Comparison of ENCODE assay signal across 15 cellular contexts in the genomic region with DNA sequence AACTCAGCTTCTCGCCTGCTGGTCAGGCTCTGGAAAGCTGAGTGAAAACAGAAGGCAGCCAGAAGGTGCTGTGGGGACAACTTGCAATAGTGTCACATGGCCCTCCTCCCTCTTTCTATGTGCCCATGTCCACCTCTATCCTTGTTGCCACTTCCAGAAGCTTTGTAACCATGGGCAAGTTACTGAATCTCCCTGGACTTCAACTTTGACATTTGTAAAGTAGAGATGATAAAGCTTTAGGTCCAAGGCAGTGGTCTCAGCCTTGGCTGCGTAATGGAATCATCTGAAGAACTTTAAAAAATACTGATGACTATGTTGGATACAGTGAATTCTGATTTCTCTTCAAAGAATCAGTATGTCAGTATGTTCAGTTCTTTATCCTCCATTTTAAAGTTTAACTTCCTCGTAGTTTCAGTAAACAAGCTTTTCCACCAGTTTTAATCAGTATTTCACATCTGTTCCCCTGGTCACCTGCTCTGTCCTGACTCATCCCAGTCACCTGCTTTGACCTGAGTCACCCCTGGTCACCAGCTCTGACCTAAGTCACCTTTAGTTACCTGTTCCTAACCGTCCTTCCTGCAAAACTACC.
"Had no signal": no experiment of that assay in that cellular context is flagged by ENCODE, and none has a peak within 500 bp of the region (broad histone marks: within the 10 kb centered on the region; RNA-seq: fewer than 3 reads in every experiment).

No MANE protein-coding gene starts in this region.

- H3K36me3 ChIP-seq: neural progenitor cell, thoracic aorta had no signal

- H3K27ac Mint-ChIP-seq: activated CD8-positive, alpha-beta T cell treated with anti-CD3 and anti-CD28 coated beads for 36 hours; activated naive CD4-positive, alpha-beta T cell treated with anti-CD3 and anti-CD28 coated beads, Interleukin-2, amount 50 U/mL, for 24 hours; neural progenitor cell had no signal

- H3K9me3 Mint-ChIP-seq: activated naive CD4-positive, alpha-beta T cell treated with anti-CD3 and anti-CD28 coated beads, Interleukin-2, amount 50 U/mL, for 24 hours; activated T-cell treated with anti-CD3 and anti-CD28 coated beads, Interleukin-2, amount 50 U/mL, for 4 hours had no signal

- H3K4me3 ChIP-seq: neural progenitor cell, thoracic aorta had no signal

- DNase-seq: activated CD4-positive, alpha-beta T cell treated with anti-CD3 and anti-CD28 coated beads for 4 hours; activated CD8-positive, alpha-beta T cell treated with anti-CD3 and anti-CD28 coated beads for 36 hours; activated effector memory CD4-positive, alpha-beta T cell treated with Interleukin-2 at 50 U/mL for 16 hours; activated T-cell treated with anti-CD3 and anti-CD28 coated beads, Interleukin-2, amount 50 U/mL, for 4 hours; cortex of kidney; effector CD4-positive, alpha-beta T cell; foreskin fibroblast; head of caudate nucleus; mammary epithelial cell; naive B cell; stimulated activated CD4-positive, alpha-beta T cell treated with anti-CD3 and anti-CD28 coated beads, Interleukin-2, amount 100 ng/mL, for 24 hours; T-helper 2 cell had no signal

- H3K4me1 Mint-ChIP-seq: activated naive CD4-positive, alpha-beta T cell treated with anti-CD3 and anti-CD28 coated beads, Interleukin-2, amount 50 U/mL, for 24 hours had no signal

- H3K9me3 ChIP-seq: thoracic aorta had no signal

- H3K27me3 ChIP-seq: neural progenitor cell had no signal

- H3K9ac ChIP-seq: neural progenitor cell had no signal

- ATAC-seq: activated CD8-positive, alpha-beta T cell treated with anti-CD3 and anti-CD28 coated beads for 36 hours; activated T-cell treated with anti-CD3 and anti-CD28 coated beads, Interleukin-2, amount 50 U/mL, for 4 hours had no signal

- H3K36me3 Mint-ChIP-seq: neural progenitor cell had no signal

- H3K4me3 Mint-ChIP-seq: activated CD8-positive, alpha-beta T cell treated with anti-CD3 and anti-CD28 coated beads for 36 hours; activated naive CD4-positive, alpha-beta T cell treated with anti-CD3 and anti-CD28 coated beads, Interleukin-2, amount 50 U/mL, for 24 hours; activated T-cell treated with anti-CD3 and anti-CD28 coated beads, Interleukin-2, amount 50 U/mL, for 4 hours; naive B cell; neural progenitor cell had no signal

- H3K27me3 Mint-ChIP-seq: activated CD8-positive, alpha-beta T cell treated with anti-CD3 and anti-CD28 coated beads for 36 hours; activated naive CD4-positive, alpha-beta T cell treated with anti-CD3 and anti-CD28 coated beads, Interleukin-2, amount 50 U/mL, for 24 hours had no signal

- H3K27ac ChIP-seq: neural progenitor cell, thoracic aorta had no signal
